9 cellular contexts compared by ENCODE assay signal in the genomic region with DNA sequence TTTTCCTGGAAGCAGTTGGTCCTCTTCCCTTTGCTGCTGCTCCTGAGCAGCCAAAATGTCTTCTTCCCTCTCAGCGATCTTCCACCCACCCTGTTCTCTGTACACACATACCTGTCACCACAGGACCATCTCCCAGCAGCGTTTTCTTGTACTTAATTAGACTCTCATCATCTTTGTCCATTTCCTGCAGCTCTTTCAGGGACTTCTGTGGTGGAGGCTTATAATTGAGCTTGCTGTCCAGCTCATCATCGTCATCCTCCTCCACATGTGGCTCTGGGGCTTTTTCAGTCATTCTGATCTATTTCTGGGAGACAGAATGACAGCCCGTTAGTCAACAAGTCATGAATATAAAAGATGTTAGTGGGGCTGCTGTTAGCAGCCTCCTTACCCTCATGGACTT. TPM values are rescaled to one million over a fixed set of nuclear protein-coding genes. Genes with fewer than 3 reads are reported as not detected.
A peak's percentile ranks its signal among the peaks of the same experiment; 100 is the strongest.
DNase-seq lines count a peak whose midpoint lies in the region; ATAC-seq and TF ChIP-seq lines count a peak whose summit lies in the region.
"Had no signal": no experiment of that assay in that cellular context is flagged by ENCODE, and none has a peak within 500 bp of the region (broad histone marks: within the 10 kb centered on the region; RNA-seq: fewer than 3 reads in every experiment).

No MANE protein-coding gene starts in this region.

- DNase-seq in GM10266 (ENCODE audit: extremely low spot score), result peak; percentile 13
- no peak for DNase-seq in HL-60 (ENCODE audit: low read depth in 1 of 2, low spot score in 1 of 2)
- no peak for DNase-seq in activated naive CD8-positive, alpha-beta T cell treated with anti-CD3 and anti-CD28 coated beads, Interleukin-2, amount 10 ng/mL, durations not matched to agents 7 days and 5 days
- no peak for DNase-seq in Kasumi-1 (lab: John Stamatoyannopoulos, UW)
- DNase-seq: HCEC 1CT had no signal

- H3K36me3 ChIP-seq in neutrophil, result peaks cover 58% of the 10 kb centered on the region

- no peak for TF ChIP-seq CTCF in GM10266 (IDR thresholded peaks at IDR 0.05; ENCODE audit: control insufficient read depth, insufficient read depth, low read depth, missing control alignments)
- TF ChIP-seq CTCF in HL-60 (IDR thresholded peaks at IDR 0.05; ENCODE audit: insufficient read depth, low read length), result no peak
- no peak for TF ChIP-seq CTCF in neutrophil (IDR thresholded peaks at IDR 0.05)

- H3K9me3 ChIP-seq in neutrophil, result no peaks in the 10 kb centered on the region

- POLR2A ChIA-PET in activated naive CD8-positive, alpha-beta T cell treated with anti-CD3 and anti-CD28 coated beads, Interleukin-2, amount 10 ng/mL, durations not matched to agents 7 days and 5 days (lab: Charles Lee), result interaction anchor here (0.6 to 1.5 kb wide), 6 partner anchors 9 to 179 kb away, joined by 3 to 8 read pairs (median 4); partner anchors contain the start of gene ARHGDIB

- ATAC-seq in activated naive CD8-positive, alpha-beta T cell treated with anti-CD3 and anti-CD28 coated beads, Interleukin-2, amount 10 ng/mL, durations not matched to agents 7 days and 5 days (ENCODE audit: low read depth), result no peak
- no peak for ATAC-seq in GM18868 (IDR thresholded peaks at IDR 0.05; ENCODE audit: unreplicated experiment)
- no peak for ATAC-seq in HG03521 (IDR thresholded peaks at IDR 0.05; ENCODE audit: unreplicated experiment)
- no peak for ATAC-seq in HG02938 (IDR thresholded peaks at IDR 0.05; ENCODE audit: unreplicated experiment)

- no peak overlapping the region for H3K4me3 ChIP-seq in HL-60 (replicated peaks; ENCODE audit: insufficient read depth, low read length)
- H3K4me3 ChIP-seq in neutrophil (ENCODE audit: low read depth in 1 of 2, low read length in 1 of 2), result peak overlapping the region in 1 of 2 experiments; percentile 93

- no peaks in the 10 kb centered on the region for H3K9me3 Mint-ChIP-seq in activated naive CD8-positive, alpha-beta T cell treated with anti-CD3 and anti-CD28 coated beads, Interleukin-2, amount 10 ng/mL, durations not matched to agents 7 days and 5 days

- H3K27ac ChIP-seq in HL-60 (replicated peaks) (peak overlapping the region; percentile 91), neutrophil (peak overlapping the region; percentile 95)

- H3K27me3 ChIP-seq in HL-60 (ENCODE audit: insufficient read depth, poor library complexity, severe bottlenecking), result no peaks in the 10 kb centered on the region
- H3K27me3 ChIP-seq in neutrophil, result no peaks in the 10 kb centered on the region

- H3K4me1 ChIP-seq in neutrophil (ENCODE audit: control insufficient read depth in 1 of 2, insufficient read depth in 1 of 2, low read depth in 1 of 2, low read length in 1 of 2), result peaks cover 80 to 84% of the 10 kb centered on the region in 2 experiments

- H3K4me3 Mint-ChIP-seq in activated naive CD8-positive, alpha-beta T cell treated with anti-CD3 and anti-CD28 coated beads, Interleukin-2, amount 10 ng/mL, durations not matched to agents 7 days and 5 days, result peak overlapping the region; percentile 87

- H3K4me1 Mint-ChIP-seq in activated naive CD8-positive, alpha-beta T cell treated with anti-CD3 and anti-CD28 coated beads, Interleukin-2, amount 10 ng/mL, durations not matched to agents 7 days and 5 days, result peaks cover 78% of the 10 kb centered on the region

- H3K27ac Mint-ChIP-seq in activated naive CD8-positive, alpha-beta T cell treated with anti-CD3 and anti-CD28 coated beads, Interleukin-2, amount 10 ng/mL, durations not matched to agents 7 days and 5 days, result peak overlapping the region; percentile 95

- H3K36me3 Mint-ChIP-seq in activated naive CD8-positive, alpha-beta T cell treated with anti-CD3 and anti-CD28 coated beads, Interleukin-2, amount 10 ng/mL, durations not matched to agents 7 days and 5 days, result peaks cover 73% of the 10 kb centered on the region

- no peaks in the 10 kb centered on the region for H3K27me3 Mint-ChIP-seq in activated naive CD8-positive, alpha-beta T cell treated with anti-CD3 and anti-CD28 coated beads, Interleukin-2, amount 10 ng/mL, durations not matched to agents 7 days and 5 days

RNA-seq across cellular contexts. Expression of gene ARHGDIB, which starts 11.0 kb away (rescaled TPM):
- total RNA-seq in activated naive CD8-positive, alpha-beta T cell treated with anti-CD3 and anti-CD28 coated beads, Interleukin-2, amount 10 ng/mL, durations not matched to agents 7 days and 5 days, result 1,000 to 10,000 TPM; 1,212 to 1,244 TPM

RNA-seq across cellular contexts. Expression of gene ERP27, which starts 12.1 kb away (rescaled TPM):
- total RNA-seq in activated naive CD8-positive, alpha-beta T cell treated with anti-CD3 and anti-CD28 coated beads, Interleukin-2, amount 10 ng/mL, durations not matched to agents 7 days and 5 days, result 10 to 100 TPM; 10.1 to 11.8 TPM

RNA-seq across cellular contexts. Expression of gene PDE6H, which starts 22.4 kb away (rescaled TPM):
- not detected for total RNA-seq in activated naive CD8-positive, alpha-beta T cell treated with anti-CD3 and anti-CD28 coated beads, Interleukin-2, amount 10 ng/mL, durations not matched to agents 7 days and 5 days
